ENCODE assay signal across 8 cellular contexts in the genomic region with DNA sequence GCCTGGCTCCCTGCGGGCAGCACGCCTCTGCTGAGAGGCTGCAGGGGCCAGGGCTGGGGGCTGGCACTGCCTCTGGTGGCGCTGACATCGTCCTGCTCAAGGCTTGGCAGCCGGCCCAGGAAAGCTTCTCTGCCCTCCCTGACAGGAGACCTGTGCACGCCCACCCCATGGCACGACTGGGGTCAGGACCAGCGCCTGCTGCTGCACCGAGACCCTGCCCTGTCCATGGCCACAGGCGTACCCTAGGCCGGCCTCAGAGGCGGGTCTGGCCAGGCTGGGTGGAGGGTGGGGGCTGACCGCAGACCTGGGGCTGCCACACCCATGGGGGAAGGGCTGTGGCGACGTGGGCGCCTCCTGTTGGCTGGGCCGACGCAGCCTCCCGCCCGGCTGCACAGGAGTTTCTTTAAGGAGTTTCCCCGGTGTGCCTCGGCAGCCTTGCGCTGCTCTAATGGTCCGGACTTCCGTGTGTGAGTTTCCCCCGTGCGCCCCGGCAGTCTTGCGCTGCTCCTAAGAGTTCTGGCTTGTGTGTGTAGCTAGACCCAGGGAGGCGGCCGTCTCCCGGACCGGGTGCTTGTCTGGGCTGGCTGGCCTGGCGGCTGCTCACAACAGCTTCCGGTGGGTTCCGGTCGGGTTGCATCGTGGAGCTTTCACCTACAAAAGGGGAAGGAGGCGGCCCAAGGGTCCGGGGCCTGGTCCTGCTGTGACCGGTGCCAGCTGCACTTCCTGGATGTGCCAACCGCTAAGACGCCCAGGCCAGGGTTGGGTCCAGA. TPM values are rescaled to one million over a fixed set of nuclear protein-coding genes. Genes with fewer than 3 reads are reported as not detected.
DNase-seq lines count a peak whose midpoint lies in the region; ATAC-seq and TF ChIP-seq lines count a peak whose summit lies in the region.

No MANE protein-coding gene starts in this region.

- peak overlapping the region; percentile 89 for H3K27ac ChIP-seq in epithelial cell of prostate

- peak overlapping the region; percentile 73 for H3K4me3 ChIP-seq in GM12865 (ENCODE audit: low read depth, low read length)

- DNase-seq in GM12865 (ENCODE audit: low read depth) (peak; percentile 95), NCI-H2196 treated with DMSO at 0.1 percent for 48 hours (lab: John Stamatoyannopoulos, UW; ENCODE audit: unreplicated experiment) (peak; percentile 43), epithelial cell of prostate (ENCODE audit: low read depth, low spot score) (peak; percentile 48), myocyte (ENCODE audit: low read depth) (peak; percentile 48), RKO (ENCODE audit: low spot score) (no peak)
- DNase-seq in activated CD8-positive, alpha-beta memory T cell treated with anti-CD3 and anti-CD28 coated beads for 48 hours (ENCODE audit: low read depth in 2 of 3, low spot score in 2 of 3) = peak in 2 of 3 experiments; percentile 59 to 71
- DNase-seq in stimulated activated naive CD8-positive, alpha-beta T cell treated with anti-CD3 and anti-CD28 coated beads, Interleukin-15, Interleukin-2, amounts not matched to agents 100 U/mL and 50 U/mL, for 24 hours = peak; percentile 83

- peak; percentile 49 for TF ChIP-seq CTCF in GM12865 (IDR thresholded peaks at IDR 0.05; ENCODE audit: insufficient read depth, low read depth, low read length, missing control alignments)

- peak; percentile 35 for ATAC-seq in HG02588 (IDR thresholded peaks at IDR 0.05; ENCODE audit: unreplicated experiment)
- ATAC-seq in stimulated activated naive CD8-positive, alpha-beta T cell treated with anti-CD3 and anti-CD28 coated beads, Interleukin-15, Interleukin-2, amounts not matched to agents 100 U/mL and 50 U/mL, for 24 hours = peak; percentile 46

RNA-seq across cellular contexts. Expression of gene TRABD, which starts 4.7 kb away (rescaled TPM):
- total RNA-seq in myocyte = 16.3 and 26.3 TPM in 2 replicates
- polyA plus RNA-seq in myocyte (2012) = 21.4 TPM

RNA-seq across cellular contexts. Expression of gene SELENOO, which starts 10.4 kb away (rescaled TPM):
- total RNA-seq in myocyte = 30.8 and 34.4 TPM in 2 replicates
- polyA plus RNA-seq in myocyte (2012) = 21.6 TPM

RNA-seq across cellular contexts. Expression of gene PANX2, which starts 19.8 kb away (rescaled TPM):
- 0.08 and 0.26 TPM in 2 replicates for total RNA-seq in myocyte
- 1.3 TPM for polyA plus RNA-seq in myocyte (2012)

RNA-seq across cellular contexts. Expression of gene TUBGCP6, which starts 54.5 kb away (rescaled TPM):
- 33.7 and 35.4 TPM in 2 replicates for total RNA-seq in myocyte
- polyA plus RNA-seq in myocyte (2012) = 26.1 TPM
